Comparison of ENCODE assay signal across 11 cellular contexts in genomic region chr4:85741921-85742591, GRCh38.
DNase-seq lines count a peak whose midpoint lies in the region; ATAC-seq, FAIRE-seq and TF ChIP-seq lines count a peak whose summit lies in the region.
"Had no signal": no experiment of that assay in that cellular context is flagged by ENCODE, and none has a peak within 500 bp of the region (broad histone marks: within the 10 kb centered on the region; RNA-seq: fewer than 3 reads in every experiment).

No MANE protein-coding gene starts in this region.

- intact Hi-C loops in activated CD8-positive, alpha-beta T cell treated with anti-CD3 and anti-CD28 coated beads for 36 hours (cut with micrococcal nuclease) = loop anchor here (10.0 kb wide), 1 partner anchor 657 kb away; no protein-coding TSS in a partner anchor

- no peaks in the 10 kb centered on the region for H3K36me3 ChIP-seq in right atrium auricular region

- POLR2A ChIA-PET in activated CD8-positive, alpha-beta T cell treated with anti-CD3 and anti-CD28 coated beads for 36 hours (lab: Charles Lee) = no interaction called here

- no peak overlapping the region for H3K4me3 ChIP-seq in right atrium auricular region

- no peak overlapping the region for H3K4me3 Mint-ChIP-seq in activated CD8-positive, alpha-beta T cell treated with anti-CD3 and anti-CD28 coated beads for 36 hours
- H3K4me3 Mint-ChIP-seq in activated naive CD4-positive, alpha-beta T cell treated with anti-CD3 and anti-CD28 coated beads, Interleukin-2, amount 10 ng/mL, durations not matched to agents 7 days and 5 days = no peak overlapping the region
- H3K4me3 Mint-ChIP-seq: activated T-cell treated with anti-CD3 and anti-CD28 coated beads, Interleukin-2, amount 50 U/mL, for 4 hours; T-cell had no signal

- no peaks in the 10 kb centered on the region for H3K4me1 Mint-ChIP-seq in activated CD8-positive, alpha-beta T cell treated with anti-CD3 and anti-CD28 coated beads for 36 hours (ENCODE audit: low read depth)
- no peaks in the 10 kb centered on the region for H3K4me1 Mint-ChIP-seq in activated naive CD4-positive, alpha-beta T cell treated with anti-CD3 and anti-CD28 coated beads, Interleukin-2, amount 10 ng/mL, durations not matched to agents 7 days and 5 days
- H3K4me1 Mint-ChIP-seq: T-cell had no signal

- H3K9me3 Mint-ChIP-seq in activated CD8-positive, alpha-beta T cell treated with anti-CD3 and anti-CD28 coated beads for 36 hours = no peaks in the 10 kb centered on the region
- H3K9me3 Mint-ChIP-seq in activated naive CD4-positive, alpha-beta T cell treated with anti-CD3 and anti-CD28 coated beads, Interleukin-2, amount 10 ng/mL, durations not matched to agents 7 days and 5 days = no peaks in the 10 kb centered on the region

- TF ChIP-seq CTCF in right atrium auricular region (IDR thresholded peaks at IDR 0.05) = no peak
- TF ChIP-seq CTCF in activated CD8-positive, alpha-beta T cell treated with anti-CD3 and anti-CD28 coated beads for 36 hours (IDR thresholded peaks at IDR 0.05) = no peak

- no peak overlapping the region for H3K27ac Mint-ChIP-seq in activated CD8-positive, alpha-beta T cell treated with anti-CD3 and anti-CD28 coated beads for 36 hours
- no peak overlapping the region for H3K27ac Mint-ChIP-seq in activated naive CD4-positive, alpha-beta T cell treated with anti-CD3 and anti-CD28 coated beads, Interleukin-2, amount 10 ng/mL, durations not matched to agents 7 days and 5 days
- H3K27ac Mint-ChIP-seq: T-cell had no signal

- H3K9me3 ChIP-seq in right atrium auricular region = no peaks in the 10 kb centered on the region

- no peaks in the 10 kb centered on the region for H3K27me3 Mint-ChIP-seq in activated CD8-positive, alpha-beta T cell treated with anti-CD3 and anti-CD28 coated beads for 36 hours
- H3K27me3 Mint-ChIP-seq in activated naive CD4-positive, alpha-beta T cell treated with anti-CD3 and anti-CD28 coated beads, Interleukin-2, amount 10 ng/mL, durations not matched to agents 7 days and 5 days = no peaks in the 10 kb centered on the region

- CTCF ChIA-PET in activated CD8-positive, alpha-beta T cell treated with anti-CD3 and anti-CD28 coated beads for 36 hours (lab: Charles Lee) = no interaction called here
- CTCF ChIA-PET in activated naive CD4-positive, alpha-beta T cell treated with anti-CD3 and anti-CD28 coated beads, Interleukin-2, amount 10 ng/mL, durations not matched to agents 7 days and 5 days (lab: Charles Lee) = no interaction called here

- H3K4me1 ChIP-seq in right atrium auricular region = peaks cover 0 to 23% of the 10 kb centered on the region in 2 donors

- no peak for FAIRE-seq in HTR-8/SVneo (lab: Jason Lieb, UNC)

- in situ Hi-C loops in SK-MEL-5 (cut with HindIII; ENCODE audit: low pct_unique_long_range_greater_than_20kb, low sequenced_read_pairs) = no loop called here

- ATAC-seq in activated CD8-positive, alpha-beta T cell treated with anti-CD3 and anti-CD28 coated beads for 36 hours = no peak
- ATAC-seq: activated T-cell treated with anti-CD3 and anti-CD28 coated beads, Interleukin-2, amount 50 U/mL, for 4 hours; T-cell had no signal

- no peaks in the 10 kb centered on the region for H3K36me3 Mint-ChIP-seq in activated CD8-positive, alpha-beta T cell treated with anti-CD3 and anti-CD28 coated beads for 36 hours (ENCODE audit: low read depth)
- no peaks in the 10 kb centered on the region for H3K36me3 Mint-ChIP-seq in activated naive CD4-positive, alpha-beta T cell treated with anti-CD3 and anti-CD28 coated beads, Interleukin-2, amount 10 ng/mL, durations not matched to agents 7 days and 5 days
- H3K36me3 Mint-ChIP-seq: T-cell had no signal

- H3K27me3 ChIP-seq in right atrium auricular region = no peaks in the 10 kb centered on the region

- DNase-seq in DMS53 (lab: John Stamatoyannopoulos, UW) (peak; percentile 43), DMS53 treated with DMSO at 0.1 percent for 48 hours (lab: John Stamatoyannopoulos, UW; ENCODE audit: unreplicated experiment) (no peak), SK-MEL-5 (ENCODE audit: low read depth, low spot score) (peak; percentile 71), right atrium auricular region (ENCODE audit: low spot score) (no peak), substantia nigra (lab: John Stamatoyannopoulos, UW) (peak; percentile 3 to 94 (median 60)), HTR-8/SVneo (ENCODE audit: insufficient read length, low spot score) (no peak)
- DNase-seq in activated CD8-positive, alpha-beta T cell treated with anti-CD3 and anti-CD28 coated beads for 36 hours = no peak
- no peak for DNase-seq in activated naive CD4-positive, alpha-beta T cell treated with anti-CD3 and anti-CD28 coated beads, Interleukin-2, amount 10 ng/mL, durations not matched to agents 7 days and 5 days
- DNase-seq: activated T-cell treated with anti-CD3 and anti-CD28 coated beads, Interleukin-2, amount 50 U/mL, for 4 hours; T-cell had no signal

- peak overlapping the region; percentile 44 to 72 for H3K27ac ChIP-seq in right atrium auricular region
- H3K27ac ChIP-seq in substantia nigra (ENCODE audit: low read depth, low read length, poor library complexity, severe bottlenecking) = peak overlapping the region; percentile 35
- H3K27ac ChIP-seq: 22Rv1 had no signal

Comparison
In these comparisons a context has a peak if more than half of its experiments do, and no peak if none do; other contexts are left out.
1. DNase-seq: peak in DMS53 (single experiment), SK-MEL-5 (single experiment) and substantia nigra (49 of 49); none in DMS53 treated with DMSO at 0.1 percent for 48 hours (single experiment), right atrium auricular region (single experiment), activated CD8-positive, alpha-beta T cell treated with anti-CD3 and anti-CD28 coated beads for 36 hours (single experiment), HTR-8/SVneo (single experiment) and activated naive CD4-positive, alpha-beta T cell treated with anti-CD3 and anti-CD28 coated beads, Interleukin-2, amount 10 ng/mL, durations not matched to agents 7 days and 5 days (single experiment).